In genomic region chr17:57947369-57947768, GRCh38 we compare ENCODE assay signal across 1 cellular context.
TF ChIP-seq lines count a peak whose summit lies in the region.

No MANE protein-coding gene starts in this region.

TF ChIP-seq in GM23338, 12 proteins besides CTCF, POLR2A, EP300 and RAD21 (continued from another document):
- TF ChIP-seq, protein P1, sequence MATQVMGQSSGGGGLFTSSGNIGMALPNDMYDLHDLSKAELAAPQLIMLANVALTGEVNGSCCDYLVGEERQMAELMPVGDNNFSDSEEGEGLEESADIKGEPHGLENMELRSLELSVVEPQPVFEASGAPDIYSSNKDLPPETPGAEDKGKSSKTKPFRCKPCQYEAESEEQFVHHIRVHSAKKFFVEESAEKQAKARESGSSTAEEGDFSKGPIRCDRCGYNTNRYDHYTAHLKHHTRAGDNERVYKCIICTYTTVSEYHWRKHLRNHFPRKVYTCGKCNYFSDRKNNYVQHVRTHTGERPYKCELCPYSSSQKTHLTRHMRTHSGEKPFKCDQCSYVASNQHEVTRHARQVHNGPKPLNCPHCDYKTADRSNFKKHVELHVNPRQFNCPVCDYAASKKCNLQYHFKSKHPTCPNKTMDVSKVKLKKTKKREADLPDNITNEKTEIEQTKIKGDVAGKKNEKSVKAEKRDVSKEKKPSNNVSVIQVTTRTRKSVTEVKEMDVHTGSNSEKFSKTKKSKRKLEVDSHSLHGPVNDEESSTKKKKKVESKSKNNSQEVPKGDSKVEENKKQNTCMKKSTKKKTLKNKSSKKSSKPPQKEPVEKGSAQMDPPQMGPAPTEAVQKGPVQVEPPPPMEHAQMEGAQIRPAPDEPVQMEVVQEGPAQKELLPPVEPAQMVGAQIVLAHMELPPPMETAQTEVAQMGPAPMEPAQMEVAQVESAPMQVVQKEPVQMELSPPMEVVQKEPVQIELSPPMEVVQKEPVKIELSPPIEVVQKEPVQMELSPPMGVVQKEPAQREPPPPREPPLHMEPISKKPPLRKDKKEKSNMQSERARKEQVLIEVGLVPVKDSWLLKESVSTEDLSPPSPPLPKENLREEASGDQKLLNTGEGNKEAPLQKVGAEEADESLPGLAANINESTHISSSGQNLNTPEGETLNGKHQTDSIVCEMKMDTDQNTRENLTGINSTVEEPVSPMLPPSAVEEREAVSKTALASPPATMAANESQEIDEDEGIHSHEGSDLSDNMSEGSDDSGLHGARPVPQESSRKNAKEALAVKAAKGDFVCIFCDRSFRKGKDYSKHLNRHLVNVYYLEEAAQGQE (IDR thresholded peaks at IDR 0.05; ENCODE audit: unreplicated experiment), result no peak
- TF ChIP-seq CREB1 (CRISPR knock-in tag; IDR thresholded peaks at IDR 0.05; ENCODE audit: low read depth) (no peak), EZH2phosphoT487 (IDR thresholded peaks at IDR 0.05; ENCODE audit: unreplicated experiment) (no peak), POLR2AphosphoS5 (IDR thresholded peaks at IDR 0.05; ENCODE audit: low read depth) (no peak), NANOG (IDR thresholded peaks at IDR 0.05; ENCODE audit: borderline replicate concordance) (no peak), ZNF114 (CRISPR knock-in tag; IDR thresholded peaks at IDR 0.05) (no peak)
- TF ChIP-seq, protein P2, sequence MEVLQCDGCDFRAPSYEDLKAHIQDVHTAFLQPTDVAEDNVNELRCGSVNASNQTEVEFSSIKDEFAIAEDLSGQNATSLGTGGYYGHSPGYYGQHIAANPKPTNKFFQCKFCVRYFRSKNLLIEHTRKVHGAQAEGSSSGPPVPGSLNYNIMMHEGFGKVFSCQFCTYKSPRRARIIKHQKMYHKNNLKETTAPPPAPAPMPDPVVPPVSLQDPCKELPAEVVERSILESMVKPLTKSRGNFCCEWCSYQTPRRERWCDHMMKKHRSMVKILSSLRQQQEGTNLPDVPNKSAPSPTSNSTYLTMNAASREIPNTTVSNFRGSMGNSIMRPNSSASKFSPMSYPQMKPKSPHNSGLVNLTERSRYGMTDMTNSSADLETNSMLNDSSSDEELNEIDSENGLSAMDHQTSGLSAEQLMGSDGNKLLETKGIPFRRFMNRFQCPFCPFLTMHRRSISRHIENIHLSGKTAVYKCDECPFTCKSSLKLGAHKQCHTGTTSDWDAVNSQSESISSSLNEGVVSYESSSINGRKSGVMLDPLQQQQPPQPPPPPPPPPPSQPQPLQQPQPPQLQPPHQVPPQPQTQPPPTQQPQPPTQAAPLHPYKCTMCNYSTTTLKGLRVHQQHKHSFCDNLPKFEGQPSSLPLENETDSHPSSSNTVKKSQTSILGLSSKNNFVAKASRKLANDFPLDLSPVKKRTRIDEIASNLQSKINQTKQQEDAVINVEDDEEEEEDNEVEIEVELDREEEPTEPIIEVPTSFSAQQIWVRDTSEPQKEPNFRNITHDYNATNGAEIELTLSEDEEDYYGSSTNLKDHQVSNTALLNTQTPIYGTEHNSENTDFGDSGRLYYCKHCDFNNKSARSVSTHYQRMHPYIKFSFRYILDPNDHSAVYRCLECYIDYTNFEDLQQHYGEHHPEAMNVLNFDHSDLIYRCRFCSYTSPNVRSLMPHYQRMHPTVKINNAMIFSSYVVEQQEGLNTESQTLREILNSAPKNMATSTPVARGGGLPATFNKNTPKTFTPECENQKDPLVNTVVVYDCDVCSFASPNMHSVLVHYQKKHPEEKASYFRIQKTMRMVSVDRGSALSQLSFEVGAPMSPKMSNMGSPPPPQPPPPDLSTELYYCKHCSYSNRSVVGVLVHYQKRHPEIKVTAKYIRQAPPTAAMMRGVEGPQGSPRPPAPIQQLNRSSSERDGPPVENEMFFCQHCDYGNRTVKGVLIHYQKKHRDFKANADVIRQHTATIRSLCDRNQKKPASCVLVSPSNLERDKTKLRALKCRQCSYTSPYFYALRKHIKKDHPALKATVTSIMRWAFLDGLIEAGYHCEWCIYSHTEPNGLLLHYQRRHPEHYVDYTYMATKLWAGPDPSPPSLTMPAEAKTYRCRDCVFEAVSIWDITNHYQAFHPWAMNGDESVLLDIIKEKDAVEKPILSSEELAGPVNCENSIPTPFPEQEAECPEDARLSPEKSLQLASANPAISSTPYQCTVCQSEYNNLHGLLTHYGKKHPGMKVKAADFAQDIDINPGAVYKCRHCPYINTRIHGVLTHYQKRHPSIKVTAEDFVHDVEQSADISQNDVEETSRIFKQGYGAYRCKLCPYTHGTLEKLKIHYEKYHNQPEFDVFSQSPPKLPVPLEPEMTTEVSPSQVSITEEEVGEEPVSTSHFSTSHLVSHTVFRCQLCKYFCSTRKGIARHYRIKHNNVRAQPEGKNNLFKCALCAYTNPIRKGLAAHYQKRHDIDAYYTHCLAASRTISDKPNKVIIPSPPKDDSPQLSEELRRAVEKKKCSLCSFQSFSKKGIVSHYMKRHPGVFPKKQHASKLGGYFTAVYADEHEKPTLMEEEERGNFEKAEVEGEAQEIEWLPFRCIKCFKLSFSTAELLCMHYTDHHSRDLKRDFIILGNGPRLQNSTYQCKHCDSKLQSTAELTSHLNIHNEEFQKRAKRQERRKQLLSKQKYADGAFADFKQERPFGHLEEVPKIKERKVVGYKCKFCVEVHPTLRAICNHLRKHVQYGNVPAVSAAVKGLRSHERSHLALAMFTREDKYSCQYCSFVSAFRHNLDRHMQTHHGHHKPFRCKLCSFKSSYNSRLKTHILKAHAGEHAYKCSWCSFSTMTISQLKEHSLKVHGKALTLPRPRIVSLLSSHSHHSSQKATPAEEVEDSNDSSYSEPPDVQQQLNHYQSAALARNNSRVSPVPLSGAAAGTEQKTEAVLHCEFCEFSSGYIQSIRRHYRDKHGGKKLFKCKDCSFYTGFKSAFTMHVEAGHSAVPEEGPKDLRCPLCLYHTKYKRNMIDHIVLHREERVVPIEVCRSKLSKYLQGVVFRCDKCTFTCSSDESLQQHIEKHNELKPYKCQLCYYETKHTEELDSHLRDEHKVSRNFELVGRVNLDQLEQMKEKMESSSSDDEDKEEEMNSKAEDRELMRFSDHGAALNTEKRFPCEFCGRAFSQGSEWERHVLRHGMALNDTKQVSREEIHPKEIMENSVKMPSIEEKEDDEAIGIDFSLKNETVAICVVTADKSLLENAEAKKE (CRISPR knock-in tag; IDR thresholded peaks at IDR 0.05), result no peak
TF ChIP-seq in GM23338: peak in this region for 0.
